19 cellular contexts compared by ENCODE assay signal in the genomic region with DNA sequence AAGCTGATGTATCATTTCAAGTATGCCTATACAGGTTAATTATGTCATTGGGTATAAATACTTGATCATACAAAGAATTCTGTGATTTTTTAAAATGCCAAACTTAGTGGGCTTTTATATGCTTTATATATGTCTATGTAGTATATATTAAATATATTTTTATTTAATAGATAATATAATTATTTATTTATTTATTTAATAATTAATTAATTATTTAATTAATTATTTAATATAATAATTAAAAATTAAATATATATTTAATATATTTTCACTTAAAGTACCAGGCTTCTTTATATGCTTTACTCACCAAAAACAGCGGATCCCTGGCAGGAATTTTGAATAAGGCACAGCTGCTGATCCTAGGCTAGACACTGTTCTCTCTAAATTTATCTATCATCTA.
DNase-seq lines count a peak whose midpoint lies in the region; ATAC-seq, FAIRE-seq and TF ChIP-seq lines count a peak whose summit lies in the region.
"Had no signal": no experiment of that assay in that cellular context is flagged by ENCODE, and none has a peak within 500 bp of the region (broad histone marks: within the 10 kb centered on the region; RNA-seq: fewer than 3 reads in every experiment).

No MANE protein-coding gene starts in this region.

- no peak overlapping the region for H3K4me3 ChIP-seq in ovary
- H3K4me3 ChIP-seq: BLaER1, GM12878, HAP-1 had no signal

- TF ChIP-seq POLR2A in ovary (IDR thresholded peaks at IDR 0.05) = no peak

- H3K27me3 ChIP-seq in ovary = no peaks in the 10 kb centered on the region
- H3K27me3 ChIP-seq: BLaER1 had no signal

- TF ChIP-seq EP300 in ovary (IDR thresholded peaks at IDR 0.05) = no peak

- no peak overlapping the region for H3K27ac ChIP-seq in ovary
- H3K27ac ChIP-seq: BLaER1, C4-2B had no signal

- intact Hi-C loops in ovary (cut with DNase I) = no loop called here

- no peaks in the 10 kb centered on the region for H3K9me3 ChIP-seq in ovary
- H3K9me3 ChIP-seq: BLaER1, Caco-2, HAP-1 had no signal

- ATAC-seq in GM18511 (IDR thresholded peaks at IDR 0.05; ENCODE audit: unreplicated experiment) (no peak), GM21786 (IDR thresholded peaks at IDR 0.05; ENCODE audit: unreplicated experiment) (no peak)
- ATAC-seq: CD8-positive, alpha-beta T cell; GM12878 had no signal

- FAIRE-seq in G401.6 (lab: Jason Lieb, UNC) (peak; percentile 91), TTC549 (lab: Jason Lieb, UNC) (peak; percentile 78), frontal cortex (lab: Jason Lieb, UNC) (peak; percentile 15)
- FAIRE-seq: H54 had no signal

- DNase-seq in frontal cortex (ENCODE audit: low spot score in 2 of 2) (no peak), ovary (no peak)
- DNase-seq: 8988T; Caco-2; CD4-positive, CD25-positive, alpha-beta regulatory T cell; CD8-positive, alpha-beta T cell; DMS153; DND-41; GDM1; GOT3 had no signal

- TF ChIP-seq CTCF in ovary (IDR thresholded peaks at IDR 0.05) = no peak

- no peaks in the 10 kb centered on the region for H3K4me1 ChIP-seq in ovary (ENCODE audit: insufficient read depth)
- H3K4me1 ChIP-seq: BLaER1, Caco-2, HAP-1 had no signal

- no peaks in the 10 kb centered on the region for H3K36me3 ChIP-seq in ovary
- H3K36me3 ChIP-seq: BLaER1, HAP-1 had no signal

- WGBS in ovary, 3 donors = 97 to 100% (median 98%) methylated on average over 1 of the region's 1 CpG
